Comparison of ENCODE assay signal across 11 cellular contexts in genomic region chr20:46101957-46102356, GRCh38.
"Had no signal": no experiment of that assay in that cellular context is flagged by ENCODE, and none has a peak within 500 bp of the region (broad histone marks: within the 10 kb centered on the region; RNA-seq: fewer than 3 reads in every experiment).

No MANE protein-coding gene starts in this region.

- ATAC-seq: GM23338, HCT116 had no signal

- H3K4me1 ChIP-seq: HAP-1 had no signal

- FAIRE-seq: H1, H54 had no signal

- H3K36me3 ChIP-seq: HAP-1 had no signal

- H3K27ac ChIP-seq: GM23248 had no signal

- H3K4me3 ChIP-seq: GM23248, GM23338, HAP-1 had no signal

- H2AFZ ChIP-seq: GM23248, GM23338 had no signal

- H3K9ac ChIP-seq: GM23248 had no signal

- H3K4me2 ChIP-seq: GM23338 had no signal

- DNase-seq: GM23248, GOT3, H7, H9, HCEC 1CT, HFFc6 had no signal
